ENCODE assay signal across 14 cellular contexts in genomic region chr10:73506074-73506473, GRCh38. TPM values are rescaled to one million over a fixed set of nuclear protein-coding genes. Genes with fewer than 3 reads are reported as not detected.
DNase-seq lines count a peak whose midpoint lies in the region; ATAC-seq and TF ChIP-seq lines count a peak whose summit lies in the region.
"Had no signal": no experiment of that assay in that cellular context is flagged by ENCODE, and none has a peak within 500 bp of the region (broad histone marks: within the 10 kb centered on the region; RNA-seq: fewer than 3 reads in every experiment).

No MANE protein-coding gene starts in this region.

- ATAC-seq in GM23338 (peak; percentile 86), HG02885 (IDR thresholded peaks at IDR 0.05; ENCODE audit: poor library complexity, unreplicated experiment) (no peak)
- ATAC-seq: A549 had no signal

- H3K27ac ChIP-seq in GM23338 (ENCODE audit: low read depth) = peak overlapping the region; percentile 78
- peak overlapping the region; percentile 80; the same call in 1 of the 2 replicates for H3K27ac ChIP-seq in HUES6 (ENCODE audit: low read depth, low read length)
- H3K27ac ChIP-seq in osteoblast (ENCODE audit: low read depth, low read length) = peak overlapping the region; percentile 39
- no peak overlapping the region for H3K27ac ChIP-seq in brain microvascular endothelial cell
- H3K27ac ChIP-seq: A549, C4-2B had no signal

- H3K4me1 ChIP-seq in GM23338 (ENCODE audit: insufficient read depth) (peaks cover 21% of the 10 kb centered on the region), HUES6 (ENCODE audit: control insufficient read depth, insufficient read depth, low read length) (peaks cover 7% of the 10 kb centered on the region), iPS-15b (ENCODE audit: control insufficient read depth, insufficient read depth, low read length) (peaks cover 11% of the 10 kb centered on the region), osteoblast (ENCODE audit: insufficient read depth, low read length) (peaks cover 11% of the 10 kb centered on the region)
- H3K4me1 ChIP-seq: A549, BE2C had no signal

- H3K27me3 Mint-ChIP-seq in GM23338 (ENCODE audit: insufficient read depth, low read depth, poor library complexity) = peaks cover 5% of the 10 kb centered on the region
- H3K27me3 Mint-ChIP-seq: CD4-positive, alpha-beta memory T cell had no signal

- no peaks in the 10 kb centered on the region for H3F3A ChIP-seq in GM23338 (replicated peaks; ENCODE audit: low read depth)

- H3K4me3 ChIP-seq in GM23338 (peak overlapping the region; percentile 8; the same call in 1 of the 2 replicates), HUES6 (ENCODE audit: low read depth, low read length) (no peak overlapping the region; the same call in 1 of the 2 replicates), iPS-15b (ENCODE audit: low read depth, low read length) (no peak overlapping the region), osteoblast (ENCODE audit: insufficient read depth, low read length) (no peak overlapping the region), brain microvascular endothelial cell (ENCODE audit: low read depth, low read length) (no peak overlapping the region)
- H3K4me3 ChIP-seq: A549 had no signal

- H3K9me2 ChIP-seq in GM23338 (ENCODE audit: insufficient read depth) = no peaks in the 10 kb centered on the region

- H3K4me2 ChIP-seq in GM23338 (peak overlapping the region; percentile 41), osteoblast (ENCODE audit: insufficient read depth, low read length) (peak overlapping the region; percentile 56)
- H3K4me2 ChIP-seq: A549 had no signal

- no peaks in the 10 kb centered on the region for H3K9me3 Mint-ChIP-seq in GM23338
- H3K9me3 Mint-ChIP-seq: CD4-positive, alpha-beta memory T cell had no signal

- in situ Hi-C loops in brain microvascular endothelial cell (cut with HindIII; ENCODE audit: low pct_ligation_motif_present, low sequenced_read_pairs) = no loop called here

- H3K36me3 Mint-ChIP-seq in GM23338 (ENCODE audit: low read depth) = peaks cover 17% of the 10 kb centered on the region

- TF ChIP-seq CTCF in GM23338 (conservative IDR thresholded peaks at IDR 0.05; ENCODE audit: low read depth in 2 of 2) (no peak), osteoblast (IDR thresholded peaks at IDR 0.05; ENCODE audit: extremely low read depth, low read depth, low read length) (no peak), brain microvascular endothelial cell (IDR thresholded peaks at IDR 0.05; ENCODE audit: low read depth, low read length, missing control alignments) (no peak)

- no peak overlapping the region for H2AFZ ChIP-seq in GM23338
- no peak overlapping the region for H2AFZ ChIP-seq in osteoblast (ENCODE audit: low read length)

- DNase-seq in GM23338 (ENCODE audit: low spot score) = peak; percentile 60
- DNase-seq in osteoblast (ENCODE audit: insufficient read length, low spot score, missing footprints) = no peak
- DNase-seq in LoVo (ENCODE audit: low spot score) = no peak
- DNase-seq in DMS79 (lab: John Stamatoyannopoulos, UW) = no peak
- no peak for DNase-seq in brain microvascular endothelial cell
- DNase-seq: BE2C; CD4-positive, alpha-beta memory T cell; DMS79 treated with DMSO at 0.1 percent for 48 hours; EL had no signal

- peak overlapping the region; percentile 95 for H3K27ac Mint-ChIP-seq in GM23338
- H3K27ac Mint-ChIP-seq: CD4-positive, alpha-beta memory T cell had no signal

- no peak overlapping the region for H3K9ac ChIP-seq in HUES6 (ENCODE audit: low read length)
- H3K9ac ChIP-seq in iPS-15b (ENCODE audit: low read depth, low read length) = peak overlapping the region; percentile 37

- H4K20me1 ChIP-seq in GM23338 (replicated peaks; ENCODE audit: insufficient read depth) = no peaks in the 10 kb centered on the region
- no peaks in the 10 kb centered on the region for H4K20me1 ChIP-seq in osteoblast (ENCODE audit: insufficient read depth, low read length)

- H3K36me3 ChIP-seq in GM23338 (ENCODE audit: insufficient read depth) (0 out of 2 replicates have a peak, but pooled peaks cover 3% of the 10 kb centered on the region), HUES6 (ENCODE audit: control insufficient read depth, insufficient read depth, low read length) (peaks cover 21% of the 10 kb centered on the region), iPS-15b (ENCODE audit: control insufficient read depth, insufficient read depth, low read length) (no peaks in the 10 kb centered on the region), osteoblast (ENCODE audit: insufficient read depth, low read length) (peaks cover 11% of the 10 kb centered on the region), brain microvascular endothelial cell (replicated peaks) (peaks cover 3% of the 10 kb centered on the region)
- H3K36me3 ChIP-seq: BE2C had no signal

- H3K4me3 Mint-ChIP-seq in GM23338 = peak overlapping the region; percentile 55
- H3K4me3 Mint-ChIP-seq: CD4-positive, alpha-beta memory T cell had no signal

- peaks cover 21% of the 10 kb centered on the region for H3K4me1 Mint-ChIP-seq in GM23338

- H3K27me3 ChIP-seq in GM23338 (ENCODE audit: insufficient read depth) (no peaks in the 10 kb centered on the region), HUES6 (ENCODE audit: control insufficient read depth, insufficient read depth, low read length) (no peaks in the 10 kb centered on the region), iPS-15b (ENCODE audit: control insufficient read depth, insufficient read depth, low read length) (no peaks in the 10 kb centered on the region), osteoblast (ENCODE audit: insufficient read depth, low read length) (no peaks in the 10 kb centered on the region), brain microvascular endothelial cell (replicated peaks) (no peaks in the 10 kb centered on the region)
- H3K27me3 ChIP-seq: BE2C had no signal

- H3K9me3 ChIP-seq in HUES6 (ENCODE audit: control insufficient read depth, insufficient read depth, low read depth, low read length) = no peaks in the 10 kb centered on the region
- H3K9me3 ChIP-seq in iPS-15b (ENCODE audit: control insufficient read depth, insufficient read depth, low read length) = no peaks in the 10 kb centered on the region
- no peaks in the 10 kb centered on the region for H3K9me3 ChIP-seq in osteoblast (ENCODE audit: low read depth, low read length)
- H3K9me3 ChIP-seq: A549, BE2C had no signal

- no peaks in the 10 kb centered on the region for H3K79me2 ChIP-seq in GM23338 (replicated peaks; ENCODE audit: insufficient read depth)
- H3K79me2 ChIP-seq in osteoblast (ENCODE audit: insufficient read depth, low read length) = no peaks in the 10 kb centered on the region

TF ChIP-seq in GM23338, 12 proteins besides CTCF, POLR2A, EP300 and RAD21 (continues in another document):
- TF ChIP-seq CREB1 (CRISPR knock-in tag; IDR thresholded peaks at IDR 0.05; ENCODE audit: low read depth) = no peak
- TF ChIP-seq STAT1 (IDR thresholded peaks at IDR 0.05; ENCODE audit: unreplicated experiment) = no peak
- no peak for TF ChIP-seq EZH2phosphoT487 (IDR thresholded peaks at IDR 0.05; ENCODE audit: unreplicated experiment)
- no peak for TF ChIP-seq ZNF114 (CRISPR knock-in tag; IDR thresholded peaks at IDR 0.05)
- TF ChIP-seq ZNF331 (CRISPR knock-in tag; IDR thresholded peaks at IDR 0.05; ENCODE audit: low read depth) = no peak
- TF ChIP-seq POLR2AphosphoS5 (IDR thresholded peaks at IDR 0.05; ENCODE audit: low read depth) = no peak
- TF ChIP-seq NANOG (IDR thresholded peaks at IDR 0.05; ENCODE audit: borderline replicate concordance) = no peak
- no peak for TF ChIP-seq JUNB (IDR thresholded peaks at IDR 0.05; ENCODE audit: unreplicated experiment)
- TF ChIP-seq, protein P1, sequence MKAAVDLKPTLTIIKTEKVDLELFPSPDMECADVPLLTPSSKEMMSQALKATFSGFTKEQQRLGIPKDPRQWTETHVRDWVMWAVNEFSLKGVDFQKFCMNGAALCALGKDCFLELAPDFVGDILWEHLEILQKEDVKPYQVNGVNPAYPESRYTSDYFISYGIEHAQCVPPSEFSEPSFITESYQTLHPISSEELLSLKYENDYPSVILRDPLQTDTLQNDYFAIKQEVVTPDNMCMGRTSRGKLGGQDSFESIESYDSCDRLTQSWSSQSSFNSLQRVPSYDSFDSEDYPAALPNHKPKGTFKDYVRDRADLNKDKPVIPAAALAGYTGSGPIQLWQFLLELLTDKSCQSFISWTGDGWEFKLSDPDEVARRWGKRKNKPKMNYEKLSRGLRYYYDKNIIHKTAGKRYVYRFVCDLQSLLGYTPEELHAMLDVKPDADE (IDR thresholded peaks at IDR 0.05) = no peak
- no peak for TF ChIP-seq EZH2 (IDR thresholded peaks at IDR 0.05; ENCODE audit: low read depth, unreplicated experiment)

RNA-seq across cellular contexts. Expression of gene PPP3CB, which starts 10.2 kb away (rescaled TPM):
- 38.5 and 42.9 TPM in 2 replicates for total RNA-seq in GM23338 (2014; rRNA removed; shearing (Covaris generic))
- polyA plus RNA-seq in GM23338 (2016; fragmentation: Nextera tagmentation; extraction: Ambion mirVana) = 17.9 and 18.3 TPM in 2 replicates
- total RNA-seq in osteoblast = 34.7 and 40.1 TPM in 2 replicates
